ENCODE assay signal across 10 cellular contexts in the genomic region with DNA sequence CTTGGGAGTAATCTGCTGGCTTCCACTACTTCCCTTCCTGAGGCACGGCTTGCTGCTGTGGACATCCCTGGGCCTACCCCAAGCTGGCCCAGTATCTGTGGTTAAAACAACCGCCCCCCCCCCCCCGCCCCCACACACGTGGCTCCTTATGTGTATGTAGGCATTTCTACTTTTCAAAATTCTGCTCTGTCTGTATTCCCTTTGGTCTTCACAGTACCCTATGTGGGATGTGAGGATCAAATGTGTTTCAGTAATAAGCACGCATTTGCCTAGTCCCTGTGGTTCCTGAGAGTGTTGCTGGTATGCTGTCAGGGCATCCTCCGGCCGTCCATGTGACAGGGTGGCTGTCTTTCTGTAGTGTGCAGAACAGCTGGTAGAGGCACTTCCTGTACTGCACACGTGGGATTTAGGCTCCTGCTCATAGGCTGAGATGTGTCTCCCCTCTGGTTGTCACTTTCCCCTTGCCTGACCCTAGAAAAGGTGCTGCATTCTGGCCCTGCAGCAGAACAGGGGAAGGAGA. TPM values are rescaled to one million over a fixed set of nuclear protein-coding genes. Genes with fewer than 3 reads are reported as not detected.
DNase-seq lines count a peak whose midpoint lies in the region; ATAC-seq, FAIRE-seq and TF ChIP-seq lines count a peak whose summit lies in the region.
"Had no signal": no experiment of that assay in that cellular context is flagged by ENCODE, and none has a peak within 500 bp of the region (broad histone marks: within the 10 kb centered on the region; RNA-seq: fewer than 3 reads in every experiment).

No MANE protein-coding gene starts in this region.

- POLR2A ChIA-PET in CD8-positive, alpha-beta memory T cell (lab: Charles Lee): interaction anchor here (1.4 to 2.4 kb wide), 2 partner anchors 25 to 68 kb away, joined by 6 to 10 read pairs; a partner anchor contains a TSS

- peak; percentile 37 to 74 (median 46) for DNase-seq in CD8-positive, alpha-beta memory T cell
- DNase-seq in GM19239 (ENCODE audit: insufficient read length, low spot score) (peak; percentile 85), SIG-M5 treated with dmso at 0.1 percent for 504 hours (lab: John Stamatoyannopoulos, UW; ENCODE audit: unreplicated experiment) (peak; percentile 86), posterior vena cava (ENCODE audit: low spot score) (peak; percentile 69), NCI-H146 (lab: John Stamatoyannopoulos, UW) (no peak), endothelial cell (ENCODE audit: low spot score) (no peak)
- peak; percentile 80 for DNase-seq in activated naive CD4-positive, alpha-beta T cell treated with anti-CD3 and anti-CD28 coated beads, Interleukin-2, amount 10 ng/mL, durations not matched to agents 7 days and 5 days

- H3K9me3 ChIP-seq in CD8-positive, alpha-beta memory T cell (ENCODE audit: low read length): no peaks in the 10 kb centered on the region

- H3K36me3 ChIP-seq in CD8-positive, alpha-beta memory T cell (ENCODE audit: insufficient read depth, low read length): no peaks in the 10 kb centered on the region

- H3K4me1 ChIP-seq in CD8-positive, alpha-beta memory T cell (ENCODE audit: insufficient read depth, low read length): peaks cover 30% of the 10 kb centered on the region

- TF ChIP-seq CTCF in endothelial cell (IDR thresholded peaks at IDR 0.05; ENCODE audit: unreplicated experiment): no peak

- H3K27me3 Mint-ChIP-seq in CD8-positive, alpha-beta memory T cell: peaks cover 0 to 1% of the 10 kb centered on the region in 2 donors
- H3K27me3 Mint-ChIP-seq in activated naive CD4-positive, alpha-beta T cell treated with anti-CD3 and anti-CD28 coated beads, Interleukin-2, amount 10 ng/mL, durations not matched to agents 7 days and 5 days: peaks cover 7% of the 10 kb centered on the region
- peaks cover 6% of the 10 kb centered on the region for H3K27me3 Mint-ChIP-seq in endothelial cell (ENCODE audit: unreplicated experiment)

- H3K27me3 ChIP-seq in CD8-positive, alpha-beta memory T cell (ENCODE audit: insufficient read depth, low read length, poor library complexity, severe bottlenecking): no peaks in the 10 kb centered on the region

- peak; percentile 81 for ATAC-seq in HG03354 (IDR thresholded peaks at IDR 0.05; ENCODE audit: poor library complexity, severe bottlenecking, unreplicated experiment)
- ATAC-seq: HCT116 had no signal

- H3K9me3 Mint-ChIP-seq in CD8-positive, alpha-beta memory T cell: no peaks in the 10 kb centered on the region
- H3K9me3 Mint-ChIP-seq in activated naive CD4-positive, alpha-beta T cell treated with anti-CD3 and anti-CD28 coated beads, Interleukin-2, amount 10 ng/mL, durations not matched to agents 7 days and 5 days: no peaks in the 10 kb centered on the region
- no peaks in the 10 kb centered on the region for H3K9me3 Mint-ChIP-seq in endothelial cell (ENCODE audit: unreplicated experiment)

- H3K36me3 Mint-ChIP-seq in CD8-positive, alpha-beta memory T cell: no peaks in the 10 kb centered on the region
- H3K36me3 Mint-ChIP-seq in activated naive CD4-positive, alpha-beta T cell treated with anti-CD3 and anti-CD28 coated beads, Interleukin-2, amount 10 ng/mL, durations not matched to agents 7 days and 5 days: peaks cover 14% of the 10 kb centered on the region
- H3K36me3 Mint-ChIP-seq in endothelial cell (ENCODE audit: low read depth, unreplicated experiment): no peaks in the 10 kb centered on the region

- peak; percentile 94 for FAIRE-seq in GM19239 (lab: Jason Lieb, UNC)

- peak overlapping the region; percentile 22 for H3K27ac ChIP-seq in CD8-positive, alpha-beta memory T cell (ENCODE audit: low read depth, low read length)
- H3K27ac ChIP-seq: epithelial cell of prostate had no signal

- peak overlapping the region; percentile 45 to 92 (median 83) for H3K4me3 Mint-ChIP-seq in CD8-positive, alpha-beta memory T cell
- peak overlapping the region; percentile 80 for H3K4me3 Mint-ChIP-seq in activated naive CD4-positive, alpha-beta T cell treated with anti-CD3 and anti-CD28 coated beads, Interleukin-2, amount 10 ng/mL, durations not matched to agents 7 days and 5 days
- H3K4me3 Mint-ChIP-seq in endothelial cell (ENCODE audit: unreplicated experiment): no peak overlapping the region

- H3K4me3 ChIP-seq in CD8-positive, alpha-beta memory T cell (ENCODE audit: low read length): peak overlapping the region; percentile 22

- CTCF ChIA-PET in CD8-positive, alpha-beta memory T cell (lab: Charles Lee): interaction anchor here (1.1 to 1.9 kb wide), 4 partner anchors 8 to 163 kb away, joined by 3 to 4 read pairs (median 4); a partner anchor contains a TSS
- CTCF ChIA-PET in activated naive CD4-positive, alpha-beta T cell treated with anti-CD3 and anti-CD28 coated beads, Interleukin-2, amount 10 ng/mL, durations not matched to agents 7 days and 5 days (lab: Charles Lee): interaction anchor here (0.6 to 1.2 kb wide), 3 partner anchors 30 to 163 kb away, joined by 3 to 4 read pairs (median 4); no protein-coding TSS in a partner anchor

- H3K27ac Mint-ChIP-seq in CD8-positive, alpha-beta memory T cell: peak overlapping the region; percentile 81 to 97 (median 93)
- H3K27ac Mint-ChIP-seq in activated naive CD4-positive, alpha-beta T cell treated with anti-CD3 and anti-CD28 coated beads, Interleukin-2, amount 10 ng/mL, durations not matched to agents 7 days and 5 days: peak overlapping the region; percentile 94
- H3K27ac Mint-ChIP-seq in endothelial cell (ENCODE audit: unreplicated experiment): no peak overlapping the region

- H3K4me1 Mint-ChIP-seq in CD8-positive, alpha-beta memory T cell: peaks cover 27 to 32% (median 31%) of the 10 kb centered on the region in 3 donors
- peaks cover 43% of the 10 kb centered on the region for H3K4me1 Mint-ChIP-seq in activated naive CD4-positive, alpha-beta T cell treated with anti-CD3 and anti-CD28 coated beads, Interleukin-2, amount 10 ng/mL, durations not matched to agents 7 days and 5 days
- peaks cover 17% of the 10 kb centered on the region for H3K4me1 Mint-ChIP-seq in endothelial cell (ENCODE audit: unreplicated experiment)

- intact Hi-C loops in posterior vena cava (cut with DNase I): no loop called here

RNA-seq across cellular contexts. Expression of a gene that starts 2.2 kb away (rescaled TPM):
- total RNA-seq in CD8-positive, alpha-beta memory T cell: 1 to 10 TPM; 5.4 to 6.6 TPM
- 3.0 TPM for polyA plus RNA-seq in CD8-positive, alpha-beta memory T cell
- total RNA-seq in posterior vena cava (1 to 10 TPM; 2.8 to 3.0 TPM), endothelial cell (ENCODE audit: unreplicated experiment) (5.8 TPM)

RNA-seq across cellular contexts. Expression of a gene that starts 24.3 kb away (rescaled TPM):
- 100 to 1,000 TPM; 132 to 137 TPM for total RNA-seq in CD8-positive, alpha-beta memory T cell
- polyA plus RNA-seq in CD8-positive, alpha-beta memory T cell: 86.3 TPM
- total RNA-seq in posterior vena cava: 10 to 100 TPM; 45.3 to 54.6 TPM
- total RNA-seq in endothelial cell (ENCODE audit: unreplicated experiment): 52.7 TPM

Comparison
In these comparisons a context has a peak if more than half of its experiments do, and no peak if none do; other contexts are left out.
1. DNase-seq: peak in CD8-positive, alpha-beta memory T cell (5 of 5), GM19239 (single experiment), SIG-M5 treated with dmso at 0.1 percent for 504 hours (single experiment), activated naive CD4-positive, alpha-beta T cell treated with anti-CD3 and anti-CD28 coated beads, Interleukin-2, amount 10 ng/mL, durations not matched to agents 7 days and 5 days (single experiment) and posterior vena cava (single experiment); none in NCI-H146 (single experiment) and endothelial cell (single experiment).